1 cellular context compared by ENCODE assay signal in genomic region chr2:54901224-54901986, GRCh38.
TF ChIP-seq lines count a peak whose summit lies in the region.

No MANE protein-coding gene starts in this region.

TF ChIP-seq in HepG2, 621 proteins besides CTCF, POLR2A, EP300 and RAD21 (continued from another document):
- TF ChIP-seq HNF1A (IDR thresholded peaks at IDR 0.05; ENCODE audit: low read depth) (no peak), HNF1A (CRISPR knock-in tag; IDR thresholded peaks at IDR 0.05; ENCODE audit: borderline replicate concordance) (no peak), CBFB (CRISPR knock-in tag; IDR thresholded peaks at IDR 0.05) (no peak), ZEB1 (IDR thresholded peaks at IDR 0.05; ENCODE audit: insufficient replicate concordance, low read depth) (no peak)
